In genomic region chr11:30914143-30914762, GRCh38 we compare ENCODE assay signal across 9 cellular contexts.
DNase-seq lines count a peak whose midpoint lies in the region; ATAC-seq and TF ChIP-seq lines count a peak whose summit lies in the region.
"Had no signal": no experiment of that assay in that cellular context is flagged by ENCODE, and none has a peak within 500 bp of the region (broad histone marks: within the 10 kb centered on the region; RNA-seq: fewer than 3 reads in every experiment).

No MANE protein-coding gene starts in this region.

- H3K36me3 ChIP-seq in RWPE2 (ENCODE audit: low read depth) (no peaks in the 10 kb centered on the region), fibroblast of lung (ENCODE audit: control insufficient read depth, insufficient read depth, low read length) (no peaks in the 10 kb centered on the region)

- no peak overlapping the region for H3K4me3 ChIP-seq in RWPE2 (ENCODE audit: severe bottlenecking)
- no peak overlapping the region for H3K4me3 ChIP-seq in fibroblast of lung (replicated peaks in 1 of 4; ENCODE audit: control extremely low read depth in 1 of 4, insufficient read depth in 1 of 4, low read depth in 3 of 4, low read length in 4 of 4)

- H3K27me3 ChIP-seq in RWPE2 (ENCODE audit: insufficient read depth, poor library complexity, severe bottlenecking) (peaks cover 14% of the 10 kb centered on the region), fibroblast of lung (ENCODE audit: control insufficient read depth, insufficient read depth, low read length) (no peaks in the 10 kb centered on the region)

- H3K27ac ChIP-seq in RWPE2 (ENCODE audit: poor library complexity, severe bottlenecking) (no peak overlapping the region), fibroblast of lung (ENCODE audit: insufficient read depth, low read length) (no peak overlapping the region)

- no peaks in the 10 kb centered on the region for H3K79me2 ChIP-seq in fibroblast of lung (ENCODE audit: control insufficient read depth, insufficient read depth, low read length)

- no peak overlapping the region for H2AFZ ChIP-seq in fibroblast of lung (ENCODE audit: low read length)

- no peak overlapping the region for H3K9ac ChIP-seq in fibroblast of lung (ENCODE audit: insufficient read depth, low read length)

- no peaks in the 10 kb centered on the region for H3K9me3 ChIP-seq in RWPE2 (ENCODE audit: severe bottlenecking)
- H3K9me3 ChIP-seq in fibroblast of lung (ENCODE audit: control insufficient read depth, insufficient read depth, low read depth, low read length): no peaks in the 10 kb centered on the region

- peak; percentile 22 for DNase-seq in activated CD4-positive, alpha-beta T cell treated with anti-CD3 and anti-CD28 coated beads for 48 hours
- DNase-seq in activated CD4-positive, alpha-beta T cell treated with anti-CD3 and anti-CD28 coated beads for 4 hours: no peak
- peak; percentile 32 for DNase-seq in HT1080 (ENCODE audit: low read depth)
- DNase-seq in RWPE2 (ENCODE audit: low spot score): no peak
- DNase-seq in fibroblast of lung (ENCODE audit: low read depth in 2 of 2): peak; percentile 50 to 65
- DNase-seq in nucleus accumbens (lab: John Stamatoyannopoulos, UW): peak in 41 of 56 donors; percentile 1 to 70 (median 19)
- DNase-seq: DND-41 had no signal

- TF ChIP-seq CTCF in RWPE2 (IDR thresholded peaks at IDR 0.05; ENCODE audit: poor library complexity, severe bottlenecking): peak; percentile 34
- TF ChIP-seq CTCF in fibroblast of lung (conservative IDR thresholded peaks at IDR 0.05 in 1 of 2, IDR thresholded peaks at IDR 0.05 in 1 of 2; ENCODE audit: low read depth in 1 of 2, low read length in 2 of 2): peak; percentile 49 to 95

- peak; percentile 85 for ATAC-seq in RWPE2 (ENCODE audit: low read depth)
- ATAC-seq in HG03159 (IDR thresholded peaks at IDR 0.05; ENCODE audit: unreplicated experiment): no peak
- ATAC-seq in HG03460 (IDR thresholded peaks at IDR 0.05; ENCODE audit: unreplicated experiment): no peak

- no peak overlapping the region for H3K4me2 ChIP-seq in fibroblast of lung (ENCODE audit: extremely low read depth, insufficient read depth, low read length)

- no peaks in the 10 kb centered on the region for H4K20me1 ChIP-seq in fibroblast of lung (ENCODE audit: control insufficient read depth, extremely low read depth, insufficient read depth, low read length)

- no peaks in the 10 kb centered on the region for H3K4me1 ChIP-seq in RWPE2 (ENCODE audit: insufficient read depth, poor library complexity, severe bottlenecking)
- no peaks in the 10 kb centered on the region for H3K4me1 ChIP-seq in fibroblast of lung (ENCODE audit: control insufficient read depth, extremely low read depth, insufficient read depth, low read length)

Comparison
In these comparisons a context has a peak if more than half of its experiments do, and no peak if none do; other contexts are left out.
1. DNase-seq: peak in activated CD4-positive, alpha-beta T cell treated with anti-CD3 and anti-CD28 coated beads for 48 hours (single experiment), HT1080 (single experiment), fibroblast of lung (2 of 2) and nucleus accumbens (41 of 56); none in activated CD4-positive, alpha-beta T cell treated with anti-CD3 and anti-CD28 coated beads for 4 hours (0 of 2) and RWPE2 (single experiment).